ENCODE assay signal across 13 cellular contexts in the genomic region with DNA sequence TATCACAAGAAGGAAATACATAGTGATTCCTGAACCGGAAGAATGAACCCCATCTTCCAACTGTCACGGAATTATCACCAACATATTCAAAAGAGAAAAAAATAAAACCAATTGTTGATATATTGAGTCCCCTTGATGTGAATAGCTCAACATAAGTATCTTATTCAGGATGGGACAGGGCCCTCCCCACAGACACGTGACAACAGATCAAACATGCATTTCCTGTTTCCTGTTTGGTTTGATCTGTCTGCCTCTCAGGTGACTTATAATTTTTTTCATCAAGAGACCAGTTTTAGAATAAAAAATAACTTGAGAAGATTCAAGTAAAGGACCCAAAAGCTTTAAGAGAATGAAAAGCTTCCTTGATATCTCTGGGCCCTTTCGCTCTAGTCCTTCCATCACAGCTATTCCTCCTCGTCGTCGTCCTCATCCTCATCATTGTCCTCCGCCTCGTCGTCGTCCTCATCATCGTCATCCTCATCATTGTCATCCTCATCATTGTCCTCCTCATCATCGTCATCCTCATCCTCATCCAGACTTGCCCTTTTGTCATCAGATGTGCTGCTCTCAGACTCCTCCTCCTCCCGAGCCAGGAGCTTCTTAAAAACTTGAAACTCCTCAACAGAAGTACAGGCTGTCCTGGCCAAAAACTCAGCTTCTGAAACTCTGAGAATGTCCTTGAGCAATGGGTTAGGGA. TPM values are rescaled to one million over a fixed set of nuclear protein-coding genes. Genes with fewer than 3 reads are reported as not detected.
DNase-seq lines count a peak whose midpoint lies in the region; ATAC-seq and TF ChIP-seq lines count a peak whose summit lies in the region.
"Had no signal": no experiment of that assay in that cellular context is flagged by ENCODE, and none has a peak within 500 bp of the region (broad histone marks: within the 10 kb centered on the region; RNA-seq: fewer than 3 reads in every experiment).

No MANE protein-coding gene starts in this region.

- no peaks in the 10 kb centered on the region for H3K9me3 Mint-ChIP-seq in WTC11
- no peaks in the 10 kb centered on the region for H3K9me3 Mint-ChIP-seq in osteocyte (ENCODE audit: unreplicated experiment)

- intact Hi-C loops in mammary epithelial cell (cut with micrococcal nuclease) = no loop called here

- no peaks in the 10 kb centered on the region for H3K9me3 ChIP-seq in mammary epithelial cell (replicated peaks; ENCODE audit: insufficient read depth, low read length)
- H3K9me3 ChIP-seq: upper lobe of right lung had no signal

- peaks cover 2% of the 10 kb centered on the region for H3K4me1 ChIP-seq in mammary epithelial cell (ENCODE audit: insufficient read depth, low read length)

- H4K20me1 ChIP-seq in mammary epithelial cell (ENCODE audit: insufficient read depth, low read length) = no peaks in the 10 kb centered on the region

- H3K36me3 Mint-ChIP-seq in WTC11 = peaks cover 44% of the 10 kb centered on the region
- peaks cover 40% of the 10 kb centered on the region for H3K36me3 Mint-ChIP-seq in osteocyte (ENCODE audit: unreplicated experiment)

- no peaks in the 10 kb centered on the region for H3K27me3 Mint-ChIP-seq in WTC11 (ENCODE audit: low read depth)
- H3K27me3 Mint-ChIP-seq in osteocyte (ENCODE audit: unreplicated experiment) = no peaks in the 10 kb centered on the region

- H3K4me2 ChIP-seq in mammary epithelial cell (ENCODE audit: insufficient read depth, low read depth, low read length) = no peak overlapping the region

- H3K27me3 ChIP-seq in mammary epithelial cell (ENCODE audit: insufficient read depth, low read length) = no peaks in the 10 kb centered on the region
- H3K27me3 ChIP-seq: upper lobe of right lung had no signal

- POLR2A ChIA-PET in WTC11 (lab: Charles Lee) = interaction anchor here (0.7 kb wide), 1 partner anchor 47 kb away, joined by 4 read pairs; no protein-coding TSS in a partner anchor

- in situ Hi-C loops in mammary epithelial cell (cut with MboI; ENCODE audit: low sequenced_read_pairs in 2 of 2) = no loop called here

- peaks cover 23% of the 10 kb centered on the region for H3K4me1 Mint-ChIP-seq in WTC11
- H3K4me1 Mint-ChIP-seq in osteocyte (ENCODE audit: unreplicated experiment) = peaks cover 30% of the 10 kb centered on the region

- dilution Hi-C loops in mammary epithelial cell (cut with HindIII; ENCODE audit: low sequenced_read_pairs) = loop anchor here (5.0 kb wide), 1 partner anchor 73 kb away; no protein-coding TSS in a partner anchor

- CTCF ChIA-PET in WTC11 (lab: Charles Lee) (interaction anchor here (0.6 kb wide), 1 partner anchor 17 kb away, joined by 4 read pairs; no protein-coding TSS in a partner anchor), mammary epithelial cell (lab: Charles Lee; ENCODE audit: low non-redundant PET) (no interaction called here)

- ATAC-seq in WTC11 (no peak), HG03378 (IDR thresholded peaks at IDR 0.05; ENCODE audit: unreplicated experiment) (no peak), omental fat pad (ENCODE audit: low FRiP score) (no peak)

- no peak for TF ChIP-seq CTCF in WTC11 (IDR thresholded peaks at IDR 0.05)
- no peak for TF ChIP-seq CTCF in mammary epithelial cell (conservative IDR thresholded peaks at IDR 0.05 in 1 of 2, IDR thresholded peaks at IDR 0.05 in 1 of 2; ENCODE audit: extremely low read depth in 1 of 2, insufficient read depth in 1 of 2, low read depth in 1 of 2, low read length in 2 of 2)
- no peak for TF ChIP-seq CTCF in omental fat pad (IDR thresholded peaks at IDR 0.05)
- TF ChIP-seq CTCF in osteocyte (IDR thresholded peaks at IDR 0.05) = no peak

- no peak overlapping the region for H3K9ac ChIP-seq in mammary epithelial cell (ENCODE audit: insufficient read depth, low read length)

- H2AFZ ChIP-seq in mammary epithelial cell (ENCODE audit: low read depth, low read length) = no peak overlapping the region

- H3K27ac ChIP-seq in mammary epithelial cell (ENCODE audit: insufficient read depth, low read depth, low read length) = no peak overlapping the region

- H3K4me3 Mint-ChIP-seq in WTC11 (no peak overlapping the region), osteocyte (ENCODE audit: unreplicated experiment) (no peak overlapping the region)

- BruUV-seq in mammary epithelial cell (replicated peaks; lab: Mats Ljungman, UMichigan) = TSS peak; percentile 16

- WGBS in mammary epithelial cell (ENCODE audit: low coverage, missing lambda C conversion rate) = over 99% methylated on average over 14 of the region's 14 CpGs

- peaks cover 41% of the 10 kb centered on the region for H3K79me2 ChIP-seq in mammary epithelial cell (ENCODE audit: insufficient read depth, low read length)

- H3K4me3 ChIP-seq in mammary epithelial cell (replicated peaks in 1 of 3; ENCODE audit: insufficient read depth in 1 of 3, low read depth in 2 of 3, low read length in 3 of 3) = no peak overlapping the region
- H3K4me3 ChIP-seq: upper lobe of right lung had no signal

- H3K36me3 ChIP-seq in mammary epithelial cell (ENCODE audit: insufficient read depth, low read length) = peaks cover 9% of the 10 kb centered on the region

- peak; percentile 53 for DNase-seq in activated gamma-delta T cell treated with Interleukin-2 at 50 U/mL for 16 hours
- no peak for DNase-seq in activated gamma-delta T cell (lab: John Stamatoyannopoulos, UW)
- no peak for DNase-seq in WTC11 (ENCODE audit: low spot score)
- no peak for DNase-seq in mammary epithelial cell
- DNase-seq in stimulated activated naive CD4-positive, alpha-beta T cell treated with Interleukin-2 at 50 U/mL for 16 hours (lab: John Stamatoyannopoulos, UW) = peak; percentile 14
- DNase-seq in omental fat pad (ENCODE audit: low spot score) = no peak
- no peak for DNase-seq in osteocyte (ENCODE audit: extremely low spot score, unreplicated experiment)
- DNase-seq: Kasumi-1, midbrain, NCI-H2029, retina, upper lobe of right lung had no signal

- peak overlapping the region; percentile 5; the same call in 1 of the 2 replicates for H3K27ac Mint-ChIP-seq in WTC11
- H3K27ac Mint-ChIP-seq in osteocyte (ENCODE audit: unreplicated experiment) = no peak overlapping the region

TF ChIP-seq in WTC11, 78 proteins besides CTCF, POLR2A, EP300 and RAD21 (continues in another document):
- TF ChIP-seq ATF1 (CRISPR knock-in tag; IDR thresholded peaks at IDR 0.05) = no peak
- TF ChIP-seq, protein P1, sequence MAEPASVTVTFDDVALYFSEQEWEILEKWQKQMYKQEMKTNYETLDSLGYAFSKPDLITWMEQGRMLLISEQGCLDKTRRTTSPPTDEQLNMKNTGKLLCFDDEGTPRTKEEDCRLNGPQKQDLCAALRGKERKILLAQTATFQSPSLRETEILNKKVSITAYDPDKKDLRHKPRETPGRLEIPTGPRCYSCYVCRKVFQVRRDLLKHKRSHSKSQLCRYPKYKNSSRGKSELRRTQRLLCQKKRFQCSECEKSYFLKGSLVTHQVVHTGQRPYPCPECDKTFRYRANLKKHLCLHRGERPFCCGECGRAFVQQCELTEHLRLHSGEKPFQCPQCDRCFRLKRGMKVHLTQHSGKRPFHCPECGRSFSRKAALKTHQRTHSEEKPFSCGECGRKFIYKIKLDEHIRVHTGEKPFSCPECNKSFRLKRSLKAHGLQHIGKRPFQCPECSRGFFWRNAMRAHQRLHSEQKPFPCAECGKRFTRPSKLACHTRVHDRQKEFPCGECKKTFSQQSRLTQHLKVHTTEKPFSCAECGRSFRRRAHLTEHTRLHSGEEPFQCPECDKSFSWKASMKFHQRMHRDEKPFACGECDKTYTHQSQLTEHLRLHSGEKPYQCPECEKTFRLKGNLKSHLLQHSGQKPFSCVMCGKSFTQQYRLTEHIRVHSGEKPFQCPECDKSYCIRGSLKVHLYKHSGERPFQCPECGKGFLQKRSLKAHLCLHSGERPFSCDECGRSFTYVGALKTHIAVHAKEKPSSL (CRISPR knock-in tag; conservative IDR thresholded peaks at IDR 0.05) = no peak
- TF ChIP-seq ZSCAN18 (CRISPR knock-in tag; IDR thresholded peaks at IDR 0.05) = no peak

RNA-seq across cellular contexts. Expression of gene MTERF4, which starts 6.3 kb away (rescaled TPM):
- total RNA-seq in WTC11 (2021) (22.4 to 25.4 TPM (median 23.3 TPM) in 3 replicates), mammary epithelial cell (10 to 100 TPM; 18.5 to 21.7 TPM), omental fat pad (10 to 100 TPM; 26.9 to 39.1 (median 34.5) TPM), osteocyte (32.4 and 36.8 TPM in 2 replicates)
- 26.5 TPM for polyA plus RNA-seq in mammary epithelial cell
- 18.9 TPM for polyA minus RNA-seq in mammary epithelial cell

RNA-seq across cellular contexts. Expression of gene PASK, which starts 53.5 kb away (rescaled TPM):
- total RNA-seq in WTC11 (2021) (64.7 to 80.9 TPM (median 72.8 TPM) in 3 replicates), mammary epithelial cell (10 to 100 TPM in 1 of 2 donors, 1 to 10 TPM in 1; 6.0 to 18.6 TPM), omental fat pad (1 to 10 TPM; 2.1 to 7.3 (median 6.1) TPM), osteocyte (10.2 and 10.5 TPM in 2 replicates)
- polyA plus RNA-seq in mammary epithelial cell = 5.3 TPM
- 27.8 TPM for polyA minus RNA-seq in mammary epithelial cell

RNA-seq across cellular contexts. Expression of gene PPP1R7, which starts 54.5 kb away (rescaled TPM):
- total RNA-seq in WTC11 (2021) (44.0 to 49.1 TPM (median 49.0 TPM) in 3 replicates), mammary epithelial cell (10 to 100 TPM; 39.2 to 66.5 TPM), omental fat pad (10 to 100 TPM; 33.4 to 41.8 (median 35.4) TPM), osteocyte (51.0 and 55.5 TPM in 2 replicates)
- 85.6 TPM for polyA plus RNA-seq in mammary epithelial cell
- 22.3 TPM for polyA minus RNA-seq in mammary epithelial cell

Comparison
In these comparisons a context has a peak if more than half of its experiments do, and no peak if none do; other contexts are left out.
1. DNase-seq: peak in activated gamma-delta T cell treated with Interleukin-2 at 50 U/mL for 16 hours (single experiment) and stimulated activated naive CD4-positive, alpha-beta T cell treated with Interleukin-2 at 50 U/mL for 16 hours (single experiment); none in activated gamma-delta T cell (single experiment), WTC11 (single experiment), mammary epithelial cell (single experiment), omental fat pad (single experiment) and osteocyte (single experiment).